ENCODE assay signal across 9 cellular contexts in the genomic region with DNA sequence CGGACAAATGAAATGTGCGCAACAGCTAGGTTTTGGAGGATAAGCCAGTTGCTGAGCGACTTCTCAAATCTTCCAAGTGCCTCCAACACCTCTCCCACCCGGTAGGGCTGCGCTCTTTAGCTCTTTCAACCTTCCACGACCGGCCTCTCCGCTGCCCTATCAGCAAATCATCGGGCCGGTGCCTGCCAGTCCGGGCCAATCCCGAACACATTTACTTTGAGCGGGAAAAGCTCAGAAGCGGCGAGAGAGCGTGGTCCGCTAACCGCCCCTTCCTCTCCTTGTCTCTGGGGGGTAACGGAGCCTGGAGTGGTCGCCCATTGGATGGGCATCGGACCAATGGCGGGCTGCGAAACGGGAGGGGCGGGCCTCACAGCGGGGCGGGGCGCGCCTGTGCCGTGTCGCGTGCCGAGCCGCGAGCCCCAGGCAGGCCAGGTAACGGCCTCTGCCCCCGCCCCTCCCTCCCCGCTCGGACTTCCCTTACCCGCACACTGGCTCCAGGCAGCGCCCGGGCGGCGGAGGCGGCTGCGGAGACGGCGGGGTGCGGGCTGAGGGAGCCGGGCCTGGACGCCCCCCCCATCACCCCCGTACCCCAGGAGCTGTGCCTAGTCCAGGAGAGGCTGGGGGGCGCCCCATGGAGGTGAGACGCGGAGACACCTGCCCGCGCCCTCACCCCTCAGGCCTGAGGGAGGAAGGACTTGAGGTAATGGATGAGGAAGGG. TPM values are rescaled to one million over a fixed set of nuclear protein-coding genes. Genes with fewer than 3 reads are reported as not detected.
A peak's percentile ranks its signal among the peaks of the same experiment; 100 is the strongest.
DNase-seq lines count a peak whose midpoint lies in the region; ATAC-seq and TF ChIP-seq lines count a peak whose summit lies in the region.
"Had no signal": no experiment of that assay in that cellular context is flagged by ENCODE, and none has a peak within 500 bp of the region (broad histone marks: within the 10 kb centered on the region; RNA-seq: fewer than 3 reads in every experiment).

A gene (plus strand): TSS at position 486 of the 718 bp plus-strand sequence. CDS start 146 bp downstream, at position 632.

- H3K36me3 ChIP-seq in thyroid gland (no peaks in the 10 kb centered on the region), transverse colon (no peaks in the 10 kb centered on the region)
- H3K36me3 ChIP-seq: BLaER1 had no signal

- WGBS in thyroid gland, 2 donors = 11 to 23% methylated on average over 32 to 34 of the region's 57 CpGs
- 35% methylated on average over 27 of the region's 57 CpGs; no CpG with 5 or more reads in 1 of the 2 donors for WGBS in transverse colon (ENCODE audit: low coverage in 1 of 2), 2 donors

- H3K4me1 ChIP-seq in thyroid gland = peaks cover 0 to 8% of the 10 kb centered on the region in 2 donors
- peaks cover 0 to 6% (median 2%) of the 10 kb centered on the region in 4 donors for H3K4me1 ChIP-seq in transverse colon
- H3K4me1 ChIP-seq: BLaER1 had no signal

- peak; percentile 71 to 74 for ATAC-seq in naive thymus-derived CD8-positive, alpha-beta T cell

- TF ChIP-seq EP300 in transverse colon (IDR thresholded peaks at IDR 0.05; ENCODE audit: low read depth) = no peak

- intact Hi-C loops in thyroid gland (cut with DNase I) = no loop called here
- intact Hi-C loops in transverse colon (cut with DNase I; ENCODE audit: low total_unique reads) = no loop called here

- DNase-seq in NCI-H1436 (lab: John Stamatoyannopoulos, UW) (peak; percentile 55), NCI-H1436 treated with DMSO at 0.1 percent for 48 hours (lab: John Stamatoyannopoulos, UW) (no peak), NOMO-1 treated with dmso at 0.1 percent for 144 hours (lab: John Stamatoyannopoulos, UW; ENCODE audit: unreplicated experiment) (peak; percentile 91), astrocyte of the hippocampus (ENCODE audit: low read depth, low spot score) (peak; percentile 31), A172 (ENCODE audit: low spot score) (no peak), thyroid gland (no peak), transverse colon (no peak)
- peak in 7 of 10 donors; percentile 4 to 25 (median 8) for DNase-seq in naive thymus-derived CD8-positive, alpha-beta T cell

- H3K9me3 ChIP-seq in thyroid gland (no peaks in the 10 kb centered on the region), transverse colon (no peaks in the 10 kb centered on the region)

- H3K27me3 ChIP-seq in thyroid gland (peaks cover 17% of the 10 kb centered on the region), transverse colon (peaks cover 67% of the 10 kb centered on the region)
- H3K27me3 ChIP-seq: BLaER1 had no signal

- peaks cover 20 to 48% (median 33%) of the 10 kb centered on the region in 5 donors for H3K27me3 Mint-ChIP-seq in naive thymus-derived CD8-positive, alpha-beta T cell

- H3K27ac ChIP-seq in thyroid gland = no peak within 1 kb of the TSS
- H3K27ac ChIP-seq in transverse colon = no peak within 1 kb of the TSS
- H3K27ac ChIP-seq: BLaER1 had no signal

- H3K4me3 Mint-ChIP-seq in naive thymus-derived CD8-positive, alpha-beta T cell = peak within 1 kb of the TSS; percentile 59 to 86 (median 72)

- TF ChIP-seq CTCF in thyroid gland (IDR thresholded peaks at IDR 0.05) (no peak), transverse colon (IDR thresholded peaks at IDR 0.05) (no peak)

- POLR2A ChIA-PET in naive thymus-derived CD8-positive, alpha-beta T cell (lab: Charles Lee) = no interaction called here

- in situ Hi-C loops in transverse colon (cut with MboI; ENCODE audit: low pct_ligation_motif_present in 1 of 4, low pct_unique_long_range_greater_than_20kb in 1 of 4, low sequenced_read_pairs in 3 of 4) = no loop called here

- peaks cover 0 to 7% (median 0%) of the 10 kb centered on the region in 9 donors for H3K9me3 Mint-ChIP-seq in naive thymus-derived CD8-positive, alpha-beta T cell

- TF ChIP-seq POLR2A in thyroid gland (IDR thresholded peaks at IDR 0.05) (no peak), transverse colon (IDR thresholded peaks at IDR 0.05) (no peak)

- H3K36me3 Mint-ChIP-seq in naive thymus-derived CD8-positive, alpha-beta T cell = peaks cover 3 to 4% (median 3%) of the 10 kb centered on the region in 3 donors

- no peak within 1 kb of the TSS for H3K27ac Mint-ChIP-seq in naive thymus-derived CD8-positive, alpha-beta T cell

- H3K4me3 ChIP-seq in thyroid gland (replicated peaks in 1 of 3) (peak within 1 kb of the TSS in 1 of 3 donors; percentile 12), transverse colon (peak within 1 kb of the TSS in 2 of 4 donors; percentile 3 to 25)
- H3K4me3 ChIP-seq: BLaER1 had no signal

- H3K4me1 Mint-ChIP-seq in naive thymus-derived CD8-positive, alpha-beta T cell = peaks cover 2 to 12% (median 9%) of the 10 kb centered on the region in 4 donors

RNA-seq across cellular contexts. Expression of the gene that starts here (rescaled TPM):
- total RNA-seq in naive thymus-derived CD8-positive, alpha-beta T cell = not detected
- under 1 TPM; 0.17 to 0.34 (median 0.25) TPM for polyA plus RNA-seq in naive thymus-derived CD8-positive, alpha-beta T cell
- total RNA-seq in A172 (2014; rRNA removed; shearing (Covaris generic)) = 0.14 and 0.91 TPM in 2 replicates
- under 1 TPM in 2 of 4 donors, not detected in 2; 0.27 to 0.33 TPM for total RNA-seq in thyroid gland
- not detected for total RNA-seq in transverse colon

Comparison
In these comparisons a context has a peak if more than half of its experiments do, and no peak if none do; other contexts are left out.
1. DNase-seq: peak in NCI-H1436 (single experiment), NOMO-1 treated with dmso at 0.1 percent for 144 hours (single experiment) and astrocyte of the hippocampus (single experiment); none in NCI-H1436 treated with DMSO at 0.1 percent for 48 hours (single experiment), A172 (single experiment), thyroid gland (0 of 2) and transverse colon (single experiment).
2. Peak in DNase-seq and ATAC-seq in naive thymus-derived CD8-positive, alpha-beta T cell; RNA of the gene not detected or under 1 TPM.